In the genomic region with DNA sequence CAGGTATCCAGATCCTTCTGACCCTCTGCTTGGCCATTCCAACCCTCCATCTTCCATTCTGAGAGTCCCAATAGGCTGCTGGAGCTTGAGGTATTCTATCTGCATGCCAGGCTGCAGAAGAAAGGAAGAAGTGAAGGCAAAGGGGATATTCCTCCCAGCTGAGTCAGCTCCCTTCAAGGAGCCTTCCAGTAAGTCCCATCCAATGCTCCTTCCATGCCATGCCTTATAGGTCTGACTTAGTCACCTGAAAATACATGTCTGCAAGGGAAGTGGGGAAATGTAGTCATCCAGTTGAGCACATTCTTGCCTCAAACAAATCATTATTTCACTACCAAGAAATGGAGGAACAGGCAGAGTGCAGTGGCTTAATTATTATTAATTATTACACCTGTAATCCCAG, we compare ENCODE assay signal across 29 cellular contexts.
"Had no signal": no experiment of that assay in that cellular context is flagged by ENCODE, and none has a peak within 500 bp of the region (broad histone marks: within the 10 kb centered on the region; RNA-seq: fewer than 3 reads in every experiment).

No MANE protein-coding gene starts in this region.

- H3K27me3 ChIP-seq: ascending aorta, breast epithelium, dorsolateral prefrontal cortex, esophagus muscularis mucosa, foreskin keratinocyte, gastrocnemius medialis, heart left ventricle had no signal

- H3K4me1 Mint-ChIP-seq: activated CD4-positive, alpha-beta T cell treated with anti-CD3 and anti-CD28 coated beads for 36 hours; activated naive CD4-positive, alpha-beta T cell treated with anti-CD3 and anti-CD28 coated beads, Interleukin-2, amount 50 U/mL, for 24 hours; activated naive CD8-positive, alpha-beta T cell treated with anti-CD3 and anti-CD28 coated beads, Interleukin-2, amount 10 ng/mL, durations not matched to agents 7 days and 5 days; brain; central memory CD8-positive, alpha-beta T cell; T-helper 17 cell had no signal

- H3K27ac Mint-ChIP-seq: activated CD4-positive, alpha-beta T cell treated with anti-CD3 and anti-CD28 coated beads for 36 hours; activated CD8-positive, alpha-beta T cell treated with anti-CD3 and anti-CD28 coated beads for 36 hours; activated naive CD4-positive, alpha-beta T cell treated with anti-CD3 and anti-CD28 coated beads for 36 hours; activated naive CD4-positive, alpha-beta T cell treated with anti-CD3 and anti-CD28 coated beads, Interleukin-2, amount 50 U/mL, for 24 hours; activated naive CD8-positive, alpha-beta T cell treated with anti-CD3 and anti-CD28 coated beads, Interleukin-2, amount 10 ng/mL, durations not matched to agents 7 days and 5 days; activated T-helper 2 cell treated with anti-CD3 and anti-CD28 coated beads, Interferon-gamma antibody, Interleukin-2, Interleukin-4, amounts not matched to agents 10 μg/mL and 5 μg/mL and 100 μg/mL, durations not matched to agents 14 hours and 24 hours and 36 hours; brain; dendritic cell treated with granulocyte-macrophage colony-stimulating factor and Interleukin-4, amounts not matched to agents 40 ng/mL and 50 ng/mL, for 4 days; effector memory CD8-positive, alpha-beta T cell; T-helper 17 cell had no signal

- H3K36me3 ChIP-seq: ascending aorta, breast epithelium, esophagus muscularis mucosa, gastrocnemius medialis, heart left ventricle had no signal

- H3K27me3 Mint-ChIP-seq: activated CD4-positive, alpha-beta T cell treated with anti-CD3 and anti-CD28 coated beads for 36 hours; activated CD8-positive, alpha-beta T cell treated with anti-CD3 and anti-CD28 coated beads for 36 hours; activated naive CD4-positive, alpha-beta T cell treated with anti-CD3 and anti-CD28 coated beads, Interleukin-2, amount 50 U/mL, for 24 hours; activated naive CD8-positive, alpha-beta T cell treated with anti-CD3 and anti-CD28 coated beads, Interleukin-2, amount 10 ng/mL, durations not matched to agents 7 days and 5 days; central memory CD8-positive, alpha-beta T cell; dendritic cell treated with granulocyte-macrophage colony-stimulating factor and Interleukin-4, amounts not matched to agents 40 ng/mL and 50 ng/mL, for 4 days; effector memory CD8-positive, alpha-beta T cell; T-helper 17 cell had no signal

- H3K4me3 ChIP-seq: ascending aorta, breast epithelium, coronary artery, dorsolateral prefrontal cortex, esophagus muscularis mucosa, gastrocnemius medialis, heart left ventricle had no signal

- H3K9me3 Mint-ChIP-seq: activated naive CD4-positive, alpha-beta T cell treated with anti-CD3 and anti-CD28 coated beads, Interleukin-2, amount 50 U/mL, for 24 hours; activated naive CD8-positive, alpha-beta T cell treated with anti-CD3 and anti-CD28 coated beads, Interleukin-2, amount 10 ng/mL, durations not matched to agents 7 days and 5 days; activated T-helper 2 cell treated with anti-CD3 and anti-CD28 coated beads, Interferon-gamma antibody, Interleukin-2, Interleukin-4, amounts not matched to agents 10 μg/mL and 5 μg/mL and 100 μg/mL, durations not matched to agents 14 hours and 24 hours and 36 hours; brain; dendritic cell treated with granulocyte-macrophage colony-stimulating factor and Interleukin-4, amounts not matched to agents 40 ng/mL and 50 ng/mL, for 4 days had no signal

- H3K4me3 Mint-ChIP-seq: activated CD4-positive, alpha-beta T cell treated with anti-CD3 and anti-CD28 coated beads for 36 hours; activated CD8-positive, alpha-beta T cell treated with anti-CD3 and anti-CD28 coated beads for 36 hours; activated naive CD4-positive, alpha-beta T cell treated with anti-CD3 and anti-CD28 coated beads for 36 hours; activated naive CD4-positive, alpha-beta T cell treated with anti-CD3 and anti-CD28 coated beads, Interleukin-2, amount 50 U/mL, for 24 hours; activated naive CD8-positive, alpha-beta T cell treated with anti-CD3 and anti-CD28 coated beads, Interleukin-2, amount 10 ng/mL, durations not matched to agents 7 days and 5 days; activated T-cell treated with anti-CD3 and anti-CD28 coated beads, Interleukin-2, amount 50 U/mL, for 4 hours; brain; central memory CD8-positive, alpha-beta T cell; dendritic cell treated with granulocyte-macrophage colony-stimulating factor and Interleukin-4, amounts not matched to agents 40 ng/mL and 50 ng/mL, for 4 days; effector memory CD8-positive, alpha-beta T cell had no signal

- H3K36me3 Mint-ChIP-seq: activated naive CD4-positive, alpha-beta T cell treated with anti-CD3 and anti-CD28 coated beads, Interleukin-2, amount 50 U/mL, for 24 hours; activated naive CD8-positive, alpha-beta T cell treated with anti-CD3 and anti-CD28 coated beads, Interleukin-2, amount 10 ng/mL, durations not matched to agents 7 days and 5 days; brain had no signal

- DNase-seq: activated CD4-positive, alpha-beta T cell treated with anti-CD3 and anti-CD28 coated beads for 36 hours; activated CD4-positive, alpha-beta T cell treated with anti-CD3 and anti-CD28 coated beads, Interleukin-2, amount 50 U/mL, for 1 hour; activated CD4-positive, alpha-beta T cell treated with anti-CD3 and anti-CD28 coated beads, Interleukin-2, amount 50 U/mL, for 48 hours; activated CD4-positive, CD25-positive, alpha-beta regulatory T cell; activated CD4-positive, CD25-positive, alpha-beta regulatory T cell treated with anti-CD3 and anti-CD28 coated beads, Interleukin-2, amount 50 U/mL, for 72 hours; activated CD8-positive, alpha-beta memory T cell treated with anti-CD3 and anti-CD28 coated beads for 24 hours; activated CD8-positive, alpha-beta T cell treated with anti-CD3 and anti-CD28 coated beads for 36 hours; activated effector memory CD4-positive, alpha-beta T cell treated with anti-CD3 and anti-CD28 coated beads, Interleukin-2, amount 50 U/mL, for 16 hours; activated naive CD4-positive, alpha-beta T cell treated with anti-CD3 and anti-CD28 coated beads for 36 hours; activated naive CD8-positive, alpha-beta T cell treated with anti-CD3 and anti-CD28 coated beads, Interleukin-2, amount 10 ng/mL, durations not matched to agents 7 days and 5 days; activated T-cell treated with anti-CD3 and anti-CD28 coated beads, Interleukin-2, amount 50 U/mL, for 4 hours; dorsolateral prefrontal cortex; effector memory CD8-positive, alpha-beta T cell; erythroblast; foreskin keratinocyte; gastrocnemius medialis; glutamatergic neuron; heart left ventricle; T-helper 1 cell; T-helper 17 cell had no signal
